10 cellular contexts compared by ENCODE assay signal in the genomic region with DNA sequence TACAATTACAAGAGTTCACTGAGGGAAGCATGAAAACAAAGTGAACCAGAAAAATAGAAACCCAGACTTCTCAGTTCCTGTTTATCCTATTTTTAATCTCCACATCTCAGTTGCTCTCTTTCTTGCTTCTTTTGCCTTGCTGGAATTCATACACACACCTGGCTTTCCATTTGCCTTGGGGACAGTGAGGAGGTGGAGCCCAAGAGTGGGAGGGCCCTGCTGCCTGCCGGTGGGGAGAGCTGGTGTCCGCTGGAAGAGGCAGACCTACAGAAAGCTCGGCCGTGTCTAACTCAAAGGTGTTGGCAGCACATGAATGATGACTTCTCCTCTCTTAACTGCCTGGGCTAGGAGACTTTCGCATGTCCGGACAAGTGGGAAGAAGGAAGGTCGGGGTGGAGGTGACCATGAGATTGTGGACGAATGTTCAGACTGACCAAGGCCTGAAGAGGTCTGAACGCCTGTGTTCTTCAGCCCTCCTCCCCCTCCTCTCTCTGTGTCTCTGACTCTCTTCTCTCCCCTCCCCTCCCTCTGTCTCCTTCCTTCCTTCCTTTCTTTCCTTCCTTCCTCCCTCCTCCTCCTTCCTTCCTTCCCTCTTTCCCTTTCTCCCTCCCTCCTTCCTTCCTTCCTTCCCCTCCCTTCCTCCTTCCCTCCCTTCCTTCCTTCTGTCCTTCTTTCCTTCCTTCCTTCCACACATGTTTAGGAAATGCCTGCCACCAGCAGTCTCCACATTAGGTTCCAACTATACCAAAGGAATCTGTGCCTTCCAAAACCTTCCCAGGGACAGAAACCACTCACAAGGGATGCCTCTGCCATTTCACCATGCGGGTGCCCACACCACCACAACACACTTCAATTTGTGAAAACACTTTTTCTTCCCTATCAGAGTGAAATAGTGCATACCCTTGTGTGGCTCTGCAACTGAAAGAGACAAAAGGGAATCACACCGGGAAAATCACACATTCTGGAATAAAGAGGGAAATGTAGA.
DNase-seq lines count a peak whose midpoint lies in the region; ATAC-seq and TF ChIP-seq lines count a peak whose summit lies in the region.
"Had no signal": no experiment of that assay in that cellular context is flagged by ENCODE, and none has a peak within 500 bp of the region (broad histone marks: within the 10 kb centered on the region; RNA-seq: fewer than 3 reads in every experiment).

No MANE protein-coding gene starts in this region.

- POLR2A ChIA-PET in activated CD4-positive, alpha-beta T cell treated with anti-CD3 and anti-CD28 coated beads for 36 hours (lab: Charles Lee), result interaction anchor here (0.5 kb wide), 1 partner anchor 1176 kb away, joined by 3 read pairs; no protein-coding TSS in a partner anchor

- intact Hi-C loops in activated CD4-positive, alpha-beta T cell treated with anti-CD3 and anti-CD28 coated beads for 36 hours (cut with DNase I, micrococcal nuclease), result no loop called here
- intact Hi-C loops in lower leg skin (cut with DNase I; ENCODE audit: low total_unique reads), result no loop called here

- H3K4me3 Mint-ChIP-seq in activated CD4-positive, alpha-beta T cell treated with anti-CD3 and anti-CD28 coated beads for 36 hours, result no peak overlapping the region

- no peak overlapping the region for H2AFZ ChIP-seq in hepatocyte

- peak overlapping the region in 2 of 5 donors; percentile 59 to 66 for H3K9ac ChIP-seq in subcutaneous abdominal adipose tissue (ENCODE audit: low read length in 5 of 5)

- H3K9me3 ChIP-seq in hepatocyte (ENCODE audit: low read depth), result no peaks in the 10 kb centered on the region
- H3K9me3 ChIP-seq in subcutaneous abdominal adipose tissue (ENCODE audit: control insufficient read depth in 5 of 5, low read length in 5 of 5), result no peaks in the 10 kb centered on the region
- H3K9me3 ChIP-seq: thyroid gland had no signal

- H3K36me3 Mint-ChIP-seq in activated CD4-positive, alpha-beta T cell treated with anti-CD3 and anti-CD28 coated beads for 36 hours (ENCODE audit: low read depth), result no peaks in the 10 kb centered on the region

- no peak for DNase-seq in activated CD4-positive, alpha-beta T cell treated with anti-CD3 and anti-CD28 coated beads for 36 hours
- DNase-seq in activated CD4-positive, alpha-beta T cell treated with anti-CD3 and anti-CD28 coated beads, Interleukin-2, amount 50 U/mL, for 48 hours, result no peak
- DNase-seq in hepatocyte (ENCODE audit: low spot score) (peak; percentile 62), NCI-H82 treated with DMSO at 0.1 percent for 48 hours (lab: John Stamatoyannopoulos, UW; ENCODE audit: unreplicated experiment) (no peak), lower leg skin (ENCODE audit: low spot score in 2 of 2) (no peak), NCI-H2081 treated with DMSO at 0.1 percent for 48 hours (lab: John Stamatoyannopoulos, UW) (no peak)
- DNase-seq: kidney glomerular epithelial cell, thyroid gland had no signal

- CTCF ChIA-PET in activated CD4-positive, alpha-beta T cell treated with anti-CD3 and anti-CD28 coated beads for 36 hours (lab: Charles Lee), result interaction anchor here (1.0 to 2.4 kb wide), 2 partner anchors 8 kb away, joined by 3 to 14 read pairs; no protein-coding TSS in a partner anchor

- peaks cover 30% of the 10 kb centered on the region for H3K4me1 Mint-ChIP-seq in activated CD4-positive, alpha-beta T cell treated with anti-CD3 and anti-CD28 coated beads for 36 hours

- 56% methylated on average over 10 of the region's 11 CpGs for WGBS in hepatocyte (ENCODE audit: low lambda C conversion rate, missing lambda C conversion rate)
- 46 to 53% methylated on average over 11 of the region's 11 CpGs for WGBS in lower leg skin, 2 donors

- H3K27ac ChIP-seq in hepatocyte (peak overlapping the region; percentile 82), subcutaneous abdominal adipose tissue (ENCODE audit: low read depth, low read length) (peak overlapping the region; percentile 69)

- H3K27me3 Mint-ChIP-seq in activated CD4-positive, alpha-beta T cell treated with anti-CD3 and anti-CD28 coated beads for 36 hours, result no peaks in the 10 kb centered on the region

- H3K4me3 ChIP-seq in hepatocyte (no peak overlapping the region), subcutaneous abdominal adipose tissue (ENCODE audit: low read depth in 1 of 5, low read length in 5 of 5) (peak overlapping the region in 2 of 5 donors; percentile 2 to 33), lower leg skin (ENCODE audit: low read depth, poor library complexity, severe bottlenecking) (no peak overlapping the region)
- H3K4me3 ChIP-seq: thyroid gland had no signal

- no peak for TF ChIP-seq CTCF in hepatocyte (IDR thresholded peaks at IDR 0.05; ENCODE audit: poor library complexity)
- no peak for TF ChIP-seq CTCF in lower leg skin (IDR thresholded peaks at IDR 0.05)

- no peaks in the 10 kb centered on the region for H3K9me2 ChIP-seq in hepatocyte (replicated peaks; ENCODE audit: insufficient read depth)

- TF ChIP-seq POLR2A in lower leg skin (IDR thresholded peaks at IDR 0.05), result no peak

- H3K79me2 ChIP-seq in hepatocyte, result no peaks in the 10 kb centered on the region

- H3K4me1 ChIP-seq in hepatocyte (ENCODE audit: insufficient read depth) (peaks cover 18% of the 10 kb centered on the region), subcutaneous abdominal adipose tissue (ENCODE audit: control insufficient read depth in 5 of 5, insufficient read depth in 5 of 5, low read length in 5 of 5) (peaks cover 5 to 71% (median 49%) of the 10 kb centered on the region in 5 donors)

- H3K27ac Mint-ChIP-seq in activated CD4-positive, alpha-beta T cell treated with anti-CD3 and anti-CD28 coated beads for 36 hours, result peak overlapping the region; percentile 86

- H3K27me3 ChIP-seq in hepatocyte (no peaks in the 10 kb centered on the region), subcutaneous abdominal adipose tissue (ENCODE audit: control insufficient read depth in 5 of 5, insufficient read depth in 4 of 5, low read length in 5 of 5) (no peaks in the 10 kb centered on the region)
- H3K27me3 ChIP-seq: thyroid gland had no signal

- H3K4me2 ChIP-seq in hepatocyte, result no peak overlapping the region

- no peaks in the 10 kb centered on the region for H3K36me3 ChIP-seq in hepatocyte (replicated peaks; ENCODE audit: insufficient read depth, low read depth)
- no peaks in the 10 kb centered on the region for H3K36me3 ChIP-seq in subcutaneous abdominal adipose tissue (ENCODE audit: control insufficient read depth in 5 of 5, insufficient read depth in 5 of 5, low read length in 5 of 5)
- H3K36me3 ChIP-seq: thyroid gland had no signal

- H4K20me1 ChIP-seq in hepatocyte (ENCODE audit: insufficient read depth, poor library complexity, severe bottlenecking), result no peaks in the 10 kb centered on the region

- H3K9me3 Mint-ChIP-seq in activated CD4-positive, alpha-beta T cell treated with anti-CD3 and anti-CD28 coated beads for 36 hours (ENCODE audit: low read depth), result peaks cover 10% of the 10 kb centered on the region

- ATAC-seq in activated CD4-positive, alpha-beta T cell treated with anti-CD3 and anti-CD28 coated beads for 36 hours, result no peak

TF ChIP-seq in PFSK-1, 5 proteins besides CTCF, POLR2A, EP300 and RAD21:
- 0 out of 2 replicates have a peak, but pooled peaks have one; percentile 19 for TF ChIP-seq TAF1 (IDR thresholded peaks at IDR 0.05; ENCODE audit: borderline replicate concordance, insufficient read depth, low read length)
- peak; percentile 42; the same call in 1 of the 2 replicates for TF ChIP-seq POLR2AphosphoS5 (IDR thresholded peaks at IDR 0.05; ENCODE audit: low read depth, low read length)
- TF ChIP-seq SIN3A (IDR thresholded peaks at IDR 0.05; ENCODE audit: borderline replicate concordance, insufficient read depth, low read length), result peak; percentile 65; the same call in 1 of the 2 replicates
- no peak for TF ChIP-seq FOXP2 (optimal IDR thresholded peaks at IDR 0.05; ENCODE audit: borderline replicate concordance, extremely low read depth, extremely low read length, insufficient read depth)
- TF ChIP-seq, protein P1, sequence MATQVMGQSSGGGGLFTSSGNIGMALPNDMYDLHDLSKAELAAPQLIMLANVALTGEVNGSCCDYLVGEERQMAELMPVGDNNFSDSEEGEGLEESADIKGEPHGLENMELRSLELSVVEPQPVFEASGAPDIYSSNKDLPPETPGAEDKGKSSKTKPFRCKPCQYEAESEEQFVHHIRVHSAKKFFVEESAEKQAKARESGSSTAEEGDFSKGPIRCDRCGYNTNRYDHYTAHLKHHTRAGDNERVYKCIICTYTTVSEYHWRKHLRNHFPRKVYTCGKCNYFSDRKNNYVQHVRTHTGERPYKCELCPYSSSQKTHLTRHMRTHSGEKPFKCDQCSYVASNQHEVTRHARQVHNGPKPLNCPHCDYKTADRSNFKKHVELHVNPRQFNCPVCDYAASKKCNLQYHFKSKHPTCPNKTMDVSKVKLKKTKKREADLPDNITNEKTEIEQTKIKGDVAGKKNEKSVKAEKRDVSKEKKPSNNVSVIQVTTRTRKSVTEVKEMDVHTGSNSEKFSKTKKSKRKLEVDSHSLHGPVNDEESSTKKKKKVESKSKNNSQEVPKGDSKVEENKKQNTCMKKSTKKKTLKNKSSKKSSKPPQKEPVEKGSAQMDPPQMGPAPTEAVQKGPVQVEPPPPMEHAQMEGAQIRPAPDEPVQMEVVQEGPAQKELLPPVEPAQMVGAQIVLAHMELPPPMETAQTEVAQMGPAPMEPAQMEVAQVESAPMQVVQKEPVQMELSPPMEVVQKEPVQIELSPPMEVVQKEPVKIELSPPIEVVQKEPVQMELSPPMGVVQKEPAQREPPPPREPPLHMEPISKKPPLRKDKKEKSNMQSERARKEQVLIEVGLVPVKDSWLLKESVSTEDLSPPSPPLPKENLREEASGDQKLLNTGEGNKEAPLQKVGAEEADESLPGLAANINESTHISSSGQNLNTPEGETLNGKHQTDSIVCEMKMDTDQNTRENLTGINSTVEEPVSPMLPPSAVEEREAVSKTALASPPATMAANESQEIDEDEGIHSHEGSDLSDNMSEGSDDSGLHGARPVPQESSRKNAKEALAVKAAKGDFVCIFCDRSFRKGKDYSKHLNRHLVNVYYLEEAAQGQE (IDR thresholded peaks at IDR 0.05; ENCODE audit: insufficient read depth in 1 of 2, low read depth in 2 of 2, low read length in 2 of 2), result peak in 1 of 2 experiments; percentile 77; a peak in 2 of 4 replicates
